Comparison of ENCODE assay signal across 11 cellular contexts in the genomic region with DNA sequence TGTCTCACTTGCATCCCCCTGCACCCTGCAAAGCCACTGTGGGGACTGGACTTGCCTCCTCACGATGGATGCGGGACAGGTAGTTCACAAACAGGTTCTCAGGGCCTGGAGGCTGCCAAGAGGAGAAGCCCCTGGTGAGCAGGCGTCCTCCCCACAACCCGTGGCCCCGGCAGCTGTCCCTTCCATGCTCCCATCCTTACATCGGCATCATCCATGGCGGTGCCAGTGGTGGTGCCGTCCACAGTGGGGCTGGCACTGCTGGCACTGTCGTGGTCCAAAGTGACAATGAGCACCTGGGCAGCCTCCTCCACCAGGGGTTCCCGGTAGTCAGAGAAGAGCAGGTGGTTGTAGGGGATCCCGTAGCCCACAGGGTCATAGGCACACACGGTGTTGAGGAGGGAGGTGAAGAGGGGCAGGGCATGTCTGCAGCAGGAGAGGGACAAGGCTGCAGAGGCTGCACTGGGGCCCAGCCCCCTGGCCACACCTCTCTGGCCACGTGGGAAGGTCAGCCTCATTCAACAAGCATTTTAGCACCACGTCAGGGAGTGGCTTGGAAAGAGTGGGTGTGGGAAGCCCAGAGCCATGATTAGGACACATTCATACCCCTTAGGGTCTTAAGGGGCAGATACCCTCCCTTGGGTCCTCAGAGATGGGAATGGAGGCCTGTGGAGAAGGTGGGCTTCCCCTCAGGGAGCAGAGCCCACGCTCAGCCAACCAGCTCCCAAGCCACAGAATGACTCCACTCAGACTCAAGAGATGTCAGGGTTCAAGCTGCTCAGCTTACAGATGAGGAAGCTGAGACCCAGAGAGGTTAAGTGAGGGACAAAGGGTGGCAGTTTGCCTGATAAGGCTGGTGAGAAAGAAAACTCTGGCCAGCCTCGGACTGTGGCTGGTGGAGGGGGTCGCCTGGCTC. TPM values are rescaled to one million over a fixed set of nuclear protein-coding genes. Genes with fewer than 3 reads are reported as not detected.
DNase-seq lines count a peak whose midpoint lies in the region; ATAC-seq lines count a peak whose summit lies in the region.
"Had no signal": no experiment of that assay in that cellular context is flagged by ENCODE, and none has a peak within 500 bp of the region (broad histone marks: within the 10 kb centered on the region; RNA-seq: fewer than 3 reads in every experiment).

No MANE protein-coding gene starts in this region.

- ATAC-seq in left colon: peak; percentile 44
- no peak for ATAC-seq in HG02981 (IDR thresholded peaks at IDR 0.05; ENCODE audit: unreplicated experiment)

- DNase-seq in AG20443 (ENCODE audit: low spot score) (peak; percentile 80), HCEC 1CT (peak; percentile 18), SW480 (ENCODE audit: low spot score) (peak; percentile 72), left colon (no peak), middle frontal gyrus (ENCODE audit: extremely low spot score, low spot score) (no peak), HPDE6-E6E7 (ENCODE audit: extremely low spot score) (no peak), anterior cingulate cortex (lab: John Stamatoyannopoulos, UW) (no peak)
- DNase-seq: NCI-H1930 had no signal

- intact Hi-C loops in left colon (cut with DNase I, micrococcal nuclease): no loop called here

RNA-seq across cellular contexts. Expression of gene HID1, which starts 12.5 kb away (rescaled TPM):
- total RNA-seq in left colon: 10 to 100 TPM; 55.4 to 69.3 TPM

RNA-seq across cellular contexts. Expression of gene OTOP3, which starts 24.4 kb away (rescaled TPM):
- total RNA-seq in left colon: 1 to 10 TPM; 1.4 to 2.4 TPM
- total RNA-seq: cardiac septum; CD4-positive, CD25-positive, alpha-beta regulatory T cell had no signal

RNA-seq across cellular contexts. Expression of gene CDR2L, which starts 27.4 kb away (rescaled TPM):
- total RNA-seq in left colon: 1 to 10 TPM; 3.1 to 3.2 TPM
- total RNA-seq: CD4-positive, CD25-positive, alpha-beta regulatory T cell had no signal

RNA-seq across cellular contexts. Expression of gene OTOP2, which starts 36.0 kb away (rescaled TPM):
- 10 to 100 TPM; 52.3 to 70.3 TPM for total RNA-seq in left colon
- total RNA-seq: cardiac septum; CD4-positive, CD25-positive, alpha-beta regulatory T cell had no signal

RNA-seq across cellular contexts. Expression of gene USH1G, which starts 37.0 kb away (rescaled TPM):
- total RNA-seq in left colon: under 1 TPM in 1 of 2 donors, not detected in 1; 0.31 TPM
- total RNA-seq: cardiac septum; CD4-positive, CD25-positive, alpha-beta regulatory T cell had no signal

Comparison
In these comparisons a context has a peak if more than half of its experiments do, and no peak if none do; other contexts are left out.
1. DNase-seq: peak in AG20443 (single experiment), HCEC 1CT (single experiment) and SW480 (single experiment); none in left colon (0 of 2), middle frontal gyrus (single experiment), HPDE6-E6E7 (single experiment) and anterior cingulate cortex (0 of 58).